ENCODE assay signal across 15 cellular contexts in the genomic region with DNA sequence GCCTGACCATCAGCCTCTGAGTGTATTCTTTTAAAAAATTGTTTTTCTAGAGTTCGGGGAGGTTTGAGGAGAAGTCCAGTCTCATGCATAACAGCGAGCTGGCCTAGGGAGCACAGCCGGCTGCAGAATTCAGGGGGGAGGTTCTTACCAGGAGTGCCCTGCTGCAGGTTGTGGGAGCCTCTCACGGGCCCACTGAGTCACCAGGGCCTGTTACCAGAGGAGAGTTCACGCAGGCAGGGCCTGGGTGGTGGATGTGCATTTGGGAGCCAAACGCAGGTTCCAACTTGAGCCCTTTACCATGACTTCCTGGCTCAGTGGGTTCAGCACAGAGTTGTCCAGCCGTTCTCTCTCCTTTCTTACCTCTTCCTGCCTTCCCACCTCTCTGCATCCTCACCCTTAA. TPM values are rescaled to one million over a fixed set of nuclear protein-coding genes. Genes with fewer than 3 reads are reported as not detected.
DNase-seq lines count a peak whose midpoint lies in the region; ATAC-seq and TF ChIP-seq lines count a peak whose summit lies in the region.
"Had no signal": no experiment of that assay in that cellular context is flagged by ENCODE, and none has a peak within 500 bp of the region (broad histone marks: within the 10 kb centered on the region; RNA-seq: fewer than 3 reads in every experiment).

No MANE protein-coding gene starts in this region.

- 82% methylated on average over 7 of the region's 7 CpGs for WGBS in right cardiac atrium
- 35 to 67% methylated on average over 7 of the region's 7 CpGs for WGBS in esophagus, 2 donors
- WGBS in aorta, 2 donors = 18 to 24% methylated on average over 7 of the region's 7 CpGs

- H3K36me3 Mint-ChIP-seq in osteocyte (ENCODE audit: unreplicated experiment) (peaks cover under 1% of the 10 kb centered on the region), nephron progenitor cell (ENCODE audit: low read depth) (no peaks in the 10 kb centered on the region)
- H3K36me3 Mint-ChIP-seq: activated CD4-positive, alpha-beta memory T cell treated with anti-CD3 and anti-CD28 coated beads for 36 hours; activated naive CD4-positive, alpha-beta T cell treated with anti-CD3 and anti-CD28 coated beads, Interleukin-2, amount 50 U/mL, for 72 hours; naive thymus-derived CD8-positive, alpha-beta T cell had no signal

- H3K27me3 ChIP-seq in right cardiac atrium (ENCODE audit: control insufficient read depth, insufficient read depth) (no peaks in the 10 kb centered on the region), esophagus (ENCODE audit: control insufficient read depth in 1 of 2, insufficient read depth in 2 of 2, low read length in 2 of 2) (no peaks in the 10 kb centered on the region), aorta (ENCODE audit: control insufficient read depth in 1 of 2, insufficient read depth in 2 of 2, low read length in 1 of 2) (no peaks in the 10 kb centered on the region)

- TF ChIP-seq CTCF in osteocyte (IDR thresholded peaks at IDR 0.05) (no peak), nephron progenitor cell (IDR thresholded peaks at IDR 0.05) (no peak)

- intact Hi-C loops in right cardiac atrium (cut with DNase I) (no loop called here), Right ventricle myocardium superior (cut with DNase I) (no loop called here), aorta (cut with DNase I) (no loop called here)

- no peaks in the 10 kb centered on the region for H3K27me3 Mint-ChIP-seq in osteocyte (ENCODE audit: unreplicated experiment)
- peaks cover 20% of the 10 kb centered on the region for H3K27me3 Mint-ChIP-seq in nephron progenitor cell (ENCODE audit: low read depth, poor library complexity)
- H3K27me3 Mint-ChIP-seq: naive thymus-derived CD8-positive, alpha-beta T cell had no signal

- H3K4me1 Mint-ChIP-seq in osteocyte (ENCODE audit: unreplicated experiment) (peaks cover 69% of the 10 kb centered on the region), nephron progenitor cell (peaks cover 66% of the 10 kb centered on the region)

- H3K27ac Mint-ChIP-seq in osteocyte (ENCODE audit: unreplicated experiment) (peak overlapping the region; percentile 100), nephron progenitor cell (no peak overlapping the region)
- H3K27ac Mint-ChIP-seq: activated CD4-positive, alpha-beta memory T cell treated with anti-CD3 and anti-CD28 coated beads for 36 hours had no signal

- H3K4me3 ChIP-seq in right cardiac atrium (ENCODE audit: low read length) = no peak overlapping the region
- no peak overlapping the region for H3K4me3 ChIP-seq in esophagus (ENCODE audit: low read depth in 1 of 2, low read length in 2 of 2)
- no peak overlapping the region for H3K4me3 ChIP-seq in aorta (ENCODE audit: low read length in 2 of 2)

- H3K27ac ChIP-seq in right cardiac atrium (ENCODE audit: low read length) (no peak overlapping the region), esophagus (ENCODE audit: low read depth in 2 of 2, low read length in 1 of 2) (peak overlapping the region; percentile 96 to 99), aorta (ENCODE audit: low read depth in 1 of 2, low read length in 2 of 2) (peak overlapping the region; percentile 84 to 99)
- H3K27ac ChIP-seq: HL-60 had no signal

- H3K9me3 ChIP-seq in right cardiac atrium (ENCODE audit: control insufficient read depth, low read length) (no peaks in the 10 kb centered on the region), esophagus (ENCODE audit: control insufficient read depth in 2 of 2, insufficient read depth in 1 of 2, low read depth in 1 of 2, low read length in 1 of 2) (no peaks in the 10 kb centered on the region), aorta (ENCODE audit: control insufficient read depth, low read length) (no peaks in the 10 kb centered on the region)

- peaks cover 0 to 13% of the 10 kb centered on the region in 2 donors for H3K36me3 ChIP-seq in esophagus (ENCODE audit: control insufficient read depth in 2 of 2, insufficient read depth in 2 of 2, low read length in 1 of 2)
- no peaks in the 10 kb centered on the region for H3K36me3 ChIP-seq in aorta (ENCODE audit: control insufficient read depth in 1 of 2, insufficient read depth in 2 of 2, low read length in 1 of 2)

- peaks cover 10% of the 10 kb centered on the region for H3K4me1 ChIP-seq in right cardiac atrium (ENCODE audit: control insufficient read depth, insufficient read depth, low read length)
- peaks cover 2 to 39% of the 10 kb centered on the region in 2 donors for H3K4me1 ChIP-seq in esophagus (ENCODE audit: control insufficient read depth in 2 of 2, insufficient read depth in 2 of 2, low read length in 1 of 2)
- peaks cover 7 to 11% of the 10 kb centered on the region in 2 donors for H3K4me1 ChIP-seq in aorta (ENCODE audit: control insufficient read depth in 1 of 2, insufficient read depth in 2 of 2, low read length in 2 of 2)

- DNase-seq in right cardiac atrium = peak in 2 of 3 donors; percentile 41 to 46
- no peak for DNase-seq in Right ventricle myocardium superior
- no peak for DNase-seq in osteocyte (ENCODE audit: extremely low spot score, unreplicated experiment)
- DNase-seq in aorta = no peak
- no peak for DNase-seq in stimulated activated CD4-positive, alpha-beta T cell treated with anti-CD3 and anti-CD28 coated beads, Interleukin-2, amount 100 ng/mL, for 48 hours
- DNase-seq in nephron progenitor cell = no peak
- DNase-seq: activated CD4-positive, alpha-beta memory T cell treated with anti-CD3 and anti-CD28 coated beads for 36 hours; effector CD8-positive, alpha-beta T cell; naive thymus-derived CD8-positive, alpha-beta T cell; NCI-H526; stimulated activated CD4-positive, alpha-beta T cell treated with anti-CD3 and anti-CD28 coated beads, Interleukin-15, amount 100 ng/mL, for 24 hours had no signal

- ATAC-seq in right cardiac atrium (no peak), Right ventricle myocardium superior (ENCODE audit: poor library complexity) (no peak), aorta (ENCODE audit: low FRiP score) (no peak), HG03571 (IDR thresholded peaks at IDR 0.05; ENCODE audit: unreplicated experiment) (no peak)
- ATAC-seq: naive thymus-derived CD8-positive, alpha-beta T cell had no signal

- H3K9me3 Mint-ChIP-seq in osteocyte (ENCODE audit: unreplicated experiment) (no peaks in the 10 kb centered on the region), nephron progenitor cell (no peaks in the 10 kb centered on the region)
- H3K9me3 Mint-ChIP-seq: activated CD4-positive, alpha-beta memory T cell treated with anti-CD3 and anti-CD28 coated beads for 36 hours; activated naive CD4-positive, alpha-beta T cell treated with anti-CD3 and anti-CD28 coated beads, Interleukin-2, amount 50 U/mL, for 72 hours; naive thymus-derived CD8-positive, alpha-beta T cell had no signal

- H3K4me3 Mint-ChIP-seq in osteocyte (ENCODE audit: unreplicated experiment) (no peak overlapping the region), nephron progenitor cell (no peak overlapping the region)
- H3K4me3 Mint-ChIP-seq: activated CD4-positive, alpha-beta memory T cell treated with anti-CD3 and anti-CD28 coated beads for 36 hours; naive thymus-derived CD8-positive, alpha-beta T cell had no signal

RNA-seq across cellular contexts. Expression of gene CD9, which starts 14.4 kb away (rescaled TPM):
- total RNA-seq in right cardiac atrium (100 to 1,000 TPM; 117 to 248 (median 134) TPM), Right ventricle myocardium superior (51.9 TPM), osteocyte (77.1 and 84.5 TPM in 2 replicates), aorta (100 to 1,000 TPM; 285 to 303 TPM)
- polyA plus RNA-seq in right cardiac atrium (212 TPM), esophagus (100 to 1,000 TPM; 467 to 898 TPM), aorta (100 to 1,000 TPM; 267 to 506 TPM)

Comparison
In these comparisons a context has a peak if more than half of its experiments do, and no peak if none do; other contexts are left out.
1. DNase-seq: peak in right cardiac atrium (2 of 3); none in Right ventricle myocardium superior (single experiment), osteocyte (single experiment), aorta (0 of 2), stimulated activated CD4-positive, alpha-beta T cell treated with anti-CD3 and anti-CD28 coated beads, Interleukin-2, amount 100 ng/mL, for 48 hours (0 of 2) and nephron progenitor cell (single experiment).